27 cellular contexts compared by ENCODE assay signal in the genomic region with DNA sequence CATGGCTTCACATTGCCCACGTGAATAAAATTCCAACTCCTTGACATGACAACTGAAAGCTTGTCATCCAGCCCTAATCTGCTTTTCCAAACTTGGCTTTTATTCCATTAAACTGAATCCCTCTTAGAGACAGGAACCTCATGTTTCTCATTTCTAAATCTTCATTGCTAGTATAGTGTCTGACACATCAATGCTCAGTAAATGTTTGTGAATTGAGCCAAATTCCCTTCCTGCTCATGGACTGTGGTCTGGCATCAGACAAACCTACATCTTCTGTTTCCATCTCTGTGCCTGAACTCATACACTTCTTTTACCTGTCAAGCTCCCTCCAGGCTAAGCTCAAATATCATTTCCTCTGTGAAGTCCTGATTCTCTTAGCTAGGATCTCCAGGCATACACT. TPM values are rescaled to one million over a fixed set of nuclear protein-coding genes. Genes with fewer than 3 reads are reported as not detected.
"Had no signal": no experiment of that assay in that cellular context is flagged by ENCODE, and none has a peak within 500 bp of the region (broad histone marks: within the 10 kb centered on the region; RNA-seq: fewer than 3 reads in every experiment).

No MANE protein-coding gene starts in this region.

- H3K27ac Mint-ChIP-seq: activated CD4-positive, alpha-beta memory T cell treated with anti-CD3 and anti-CD28 coated beads, Interleukin-2, amount 10 ng/mL, durations not matched to agents 7 days and 5 days; activated CD4-positive, alpha-beta T cell treated with anti-CD3 and anti-CD28 coated beads for 36 hours; activated naive CD4-positive, alpha-beta T cell treated with anti-CD3 and anti-CD28 coated beads, Interleukin-2, amount 10 ng/mL, durations not matched to agents 7 days and 5 days; activated naive CD8-positive, alpha-beta T cell treated with anti-CD3 and anti-CD28 coated beads for 36 hours; activated T-helper 2 cell treated with anti-CD3 and anti-CD28 coated beads, Interferon-gamma antibody, Interleukin-2, Interleukin-4, amounts not matched to agents 10 μg/mL and 5 μg/mL and 100 μg/mL, durations not matched to agents 14 hours and 24 hours and 36 hours had no signal

- H3K4me3 Mint-ChIP-seq: activated CD4-positive, alpha-beta memory T cell treated with anti-CD3 and anti-CD28 coated beads, Interleukin-2, amount 10 ng/mL, durations not matched to agents 7 days and 5 days; activated CD4-positive, alpha-beta T cell treated with anti-CD3 and anti-CD28 coated beads for 36 hours; activated naive CD4-positive, alpha-beta T cell treated with anti-CD3 and anti-CD28 coated beads, Interleukin-2, amount 10 ng/mL, durations not matched to agents 7 days and 5 days; activated naive CD8-positive, alpha-beta T cell treated with anti-CD3 and anti-CD28 coated beads for 36 hours; activated T-cell treated with anti-CD3 and anti-CD28 coated beads, Interleukin-2, amount 50 U/mL, for 72 hours had no signal

- H3K9me3 Mint-ChIP-seq: activated CD4-positive, alpha-beta memory T cell treated with anti-CD3 and anti-CD28 coated beads, Interleukin-2, amount 10 ng/mL, durations not matched to agents 7 days and 5 days; activated naive CD4-positive, alpha-beta T cell treated with anti-CD3 and anti-CD28 coated beads, Interleukin-2, amount 10 ng/mL, durations not matched to agents 7 days and 5 days; activated naive CD8-positive, alpha-beta T cell treated with anti-CD3 and anti-CD28 coated beads for 36 hours; activated T-cell treated with anti-CD3 and anti-CD28 coated beads, Interleukin-2, amount 50 U/mL, for 72 hours; activated T-helper 2 cell treated with anti-CD3 and anti-CD28 coated beads, Interferon-gamma antibody, Interleukin-2, Interleukin-4, amounts not matched to agents 10 μg/mL and 5 μg/mL and 100 μg/mL, durations not matched to agents 14 hours and 24 hours and 36 hours had no signal

- ATAC-seq: activated CD4-positive, alpha-beta T cell treated with anti-CD3 and anti-CD28 coated beads for 36 hours; activated T-cell treated with anti-CD3 and anti-CD28 coated beads, Interleukin-2, amount 50 U/mL, for 72 hours; K562 had no signal

- FAIRE-seq: K562 had no signal

- DNase-seq: activated CD4-positive, alpha-beta memory T cell treated with anti-CD3 and anti-CD28 coated beads, Interleukin-2, amount 10 ng/mL, durations not matched to agents 7 days and 5 days; activated CD4-positive, alpha-beta T cell treated with anti-CD3 and anti-CD28 coated beads for 36 hours; activated CD4-positive, alpha-beta T cell treated with anti-CD3 and anti-CD28 coated beads, Interleukin-2, amount 50 U/mL, for 1 hour; activated CD8-positive, alpha-beta memory T cell treated with anti-CD3 and anti-CD28 coated beads, Interleukin-2, amount 50 U/mL, for 4 hours; activated gamma-delta T cell treated with Interleukin-2 at 50 U/mL for 16 hours; activated naive CD4-positive, alpha-beta T cell treated with anti-CD3 and anti-CD28 coated beads, Interleukin-2, amount 10 ng/mL, durations not matched to agents 7 days and 5 days; activated naive CD8-positive, alpha-beta T cell treated with anti-CD3 and anti-CD28 coated beads for 36 hours; activated T-cell treated with anti-CD3 and anti-CD28 coated beads, Interleukin-2, amount 50 U/mL, for 72 hours; brain microvascular endothelial cell; Karpas-422; MM.1S; NCI-H1105 treated with DMSO at 0.1 percent for 48 hours; NCI-H146; NCI-H187 treated with DMSO at 0.1 percent for 48 hours; NCI-H2171 treated with DMSO at 0.1 percent for 48 hours; NCI-H226; NCI-H526 treated with DMSO at 0.1 percent for 48 hours; NCI-H82; OCI-M1; SIG-M5; WERI-Rb-1 had no signal

- H3K27me3 ChIP-seq: brain microvascular endothelial cell, cardiac muscle cell had no signal

- H3K4me3 ChIP-seq: cardiac muscle cell, K562 had no signal

- H3K27me3 Mint-ChIP-seq: activated CD4-positive, alpha-beta memory T cell treated with anti-CD3 and anti-CD28 coated beads, Interleukin-2, amount 10 ng/mL, durations not matched to agents 7 days and 5 days; activated CD4-positive, alpha-beta T cell treated with anti-CD3 and anti-CD28 coated beads for 36 hours; activated naive CD8-positive, alpha-beta T cell treated with anti-CD3 and anti-CD28 coated beads for 36 hours had no signal

- H3K27ac ChIP-seq: brain microvascular endothelial cell, cardiac muscle cell, WERI-Rb-1 had no signal

RNA-seq across cellular contexts. Expression of gene WNT1, which starts 48.6 kb away (rescaled TPM):
- total RNA-seq: activated CD4-positive, alpha-beta T cell treated with anti-CD3 and anti-CD28 coated beads for 36 hours; activated naive CD8-positive, alpha-beta T cell treated with anti-CD3 and anti-CD28 coated beads for 36 hours; cardiac muscle cell; K562; NCI-H460; T-helper 2 cell treated with Interferon-gamma antibody and Interleukin-4, amounts not matched to agents 100 ng/mL and 5 ng/mL, for 36 hours had no signal
- polyA plus RNA-seq: adipose tissue, cardiac muscle cell, K562 had no signal
